In the genomic region with DNA sequence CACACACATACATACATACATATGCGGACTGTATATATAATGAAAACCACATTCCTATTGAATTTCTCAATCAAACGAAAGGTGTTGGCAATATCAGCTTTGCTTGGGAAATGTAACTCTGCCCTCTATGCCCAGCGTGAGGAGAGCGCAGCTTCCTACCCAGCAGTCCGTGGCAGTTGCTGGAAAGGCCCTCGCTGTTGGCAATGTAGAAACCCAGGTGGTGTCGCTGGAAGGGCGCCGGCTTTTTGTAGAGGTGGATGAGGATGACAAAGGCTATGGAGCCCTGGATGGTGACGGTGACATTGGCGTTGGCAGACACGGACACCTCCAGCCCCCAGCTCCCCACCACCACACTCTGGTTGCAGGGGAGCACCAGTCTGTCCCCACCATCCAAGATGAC, we compare ENCODE assay signal across 23 cellular contexts.
"Had no signal": no experiment of that assay in that cellular context is flagged by ENCODE, and none has a peak within 500 bp of the region (broad histone marks: within the 10 kb centered on the region; RNA-seq: fewer than 3 reads in every experiment).

No MANE protein-coding gene starts in this region.

- H3K4me3 Mint-ChIP-seq: dendritic cell treated with granulocyte-macrophage colony-stimulating factor and Interleukin-4, amounts not matched to agents 40 ng/mL and 50 ng/mL, for 4 days; effector memory CD8-positive, alpha-beta T cell; endodermal cell had no signal

- H3K36me3 ChIP-seq: colonic mucosa, esophagus squamous epithelium, gastrocnemius medialis, left lung, lower lobe of right lung had no signal

- ATAC-seq: effector memory CD8-positive, alpha-beta T cell; esophagus mucosa; gastrocnemius medialis; heart right ventricle; left cardiac atrium; left lung; left ventricle myocardium superior; lower lobe of right lung had no signal

- H3K9me3 Mint-ChIP-seq: dendritic cell treated with granulocyte-macrophage colony-stimulating factor and Interleukin-4, amounts not matched to agents 40 ng/mL and 50 ng/mL, for 4 days; effector memory CD8-positive, alpha-beta T cell; endodermal cell had no signal

- H3K9me3 ChIP-seq: colonic mucosa, esophagus squamous epithelium, gastrocnemius medialis, heart right ventricle, left lung, lower lobe of right lung had no signal

- H3K4me3 ChIP-seq: colonic mucosa, esophagus squamous epithelium, gastrocnemius medialis, heart right ventricle, left lung, lower lobe of right lung had no signal

- H3K27ac Mint-ChIP-seq: dendritic cell treated with granulocyte-macrophage colony-stimulating factor and Interleukin-4, amounts not matched to agents 40 ng/mL and 50 ng/mL, for 4 days; effector memory CD8-positive, alpha-beta T cell; endodermal cell had no signal

- H3K4me1 ChIP-seq: colonic mucosa had no signal

- H3K27me3 ChIP-seq: colonic mucosa, gastrocnemius medialis, heart right ventricle, left lung had no signal

- H3K27ac ChIP-seq: colonic mucosa, epithelial cell of prostate, esophagus squamous epithelium, gastrocnemius medialis, heart right ventricle, left lung, lower lobe of right lung had no signal

- DNase-seq: colonic mucosa; cortex of kidney; effector CD8-positive, alpha-beta T cell; effector memory CD8-positive, alpha-beta T cell; endodermal cell; erythroblast; esophagus squamous epithelium; foreskin fibroblast; foreskin melanocyte; gastrocnemius medialis; glutamatergic neuron; head of caudate nucleus; heart right ventricle; hippocampal formation; left cardiac atrium; left lung; left ventricle myocardium superior; lower lobe of right lung; mesendoderm; midbrain had no signal
